Comparison of ENCODE assay signal across 8 cellular contexts in genomic region chr1:161523817-161524741, GRCh38. TPM values are rescaled to one million over a fixed set of nuclear protein-coding genes. Genes with fewer than 3 reads are reported as not detected.
DNase-seq lines count a peak whose midpoint lies in the region; ATAC-seq and TF ChIP-seq lines count a peak whose summit lies in the region.
"Not testable (repeated sequence)": the region's sequence is repeated elsewhere in the genome, so short reads cannot be mapped to it uniquely, and the experiment has no call there.

Gene HSPA6 (plus strand): TSS chr1:161524540. CDS start chr1:161524659, 119 bp downstream.

- H3K27me3 Mint-ChIP-seq in GM23338 (ENCODE audit: insufficient read depth, low read depth, poor library complexity) = peaks cover 29% of the 10 kb centered on the region

- H3K4me3 ChIP-seq in GM23338 (peak within 1 kb of the TSS; percentile 81), fibroblast of lung (replicated peaks in 1 of 4; ENCODE audit: control extremely low read depth in 1 of 4, insufficient read depth in 1 of 4, low read depth in 3 of 4, low read length in 4 of 4) (peak within 1 kb of the TSS; percentile 51 to 70 (median 62))

- not testable (repeated sequence) for H4K20me1 ChIP-seq in GM23338 (replicated peaks; ENCODE audit: insufficient read depth); fibroblast of lung (ENCODE audit: control insufficient read depth, extremely low read depth, insufficient read depth, low read length)

- not testable (repeated sequence) for H3F3A ChIP-seq in GM23338 (replicated peaks; ENCODE audit: low read depth)

- H3K9me2 ChIP-seq in GM23338 (ENCODE audit: insufficient read depth) = not testable (repeated sequence)

- H3K4me2 ChIP-seq in GM23338 (peak within 1 kb of the TSS; percentile 83), fibroblast of lung (ENCODE audit: extremely low read depth, insufficient read depth, low read length) (peak within 1 kb of the TSS; percentile 78)

- not testable (repeated sequence) for H3K36me3 ChIP-seq in GM23338 (ENCODE audit: insufficient read depth); fibroblast of lung (ENCODE audit: control insufficient read depth, insufficient read depth, low read length)

- not testable (repeated sequence) for H3K36me3 Mint-ChIP-seq in GM23338 (ENCODE audit: low read depth)

- H3K9me3 ChIP-seq in fibroblast of lung (ENCODE audit: control insufficient read depth, insufficient read depth, low read depth, low read length) = not testable (repeated sequence)

- not testable (repeated sequence) for H3K4me1 ChIP-seq in GM23338 (ENCODE audit: insufficient read depth); fibroblast of lung (ENCODE audit: control insufficient read depth, extremely low read depth, insufficient read depth, low read length)

- H3K9ac ChIP-seq in fibroblast of lung (ENCODE audit: insufficient read depth, low read length) = peak within 1 kb of the TSS; percentile 44

- H3K4me3 Mint-ChIP-seq in GM23338 = peak within 1 kb of the TSS; percentile 84

- ATAC-seq in GM23338 = peak; percentile 77

- peaks cover 12% of the 10 kb centered on the region for H3K9me3 Mint-ChIP-seq in GM23338

- peaks cover 42% of the 10 kb centered on the region for H3K27me3 ChIP-seq in GM23338 (ENCODE audit: insufficient read depth)
- H3K27me3 ChIP-seq in fibroblast of lung (ENCODE audit: control insufficient read depth, insufficient read depth, low read length) = not testable (repeated sequence)

- 0 out of 2 replicates have a peak within 1 kb of the TSS, but pooled peaks have one; percentile 39 for H3K27ac Mint-ChIP-seq in GM23338

- not testable (repeated sequence) for H3K79me2 ChIP-seq in GM23338 (replicated peaks; ENCODE audit: insufficient read depth); fibroblast of lung (ENCODE audit: control insufficient read depth, insufficient read depth, low read length)

- not testable (repeated sequence) for TF ChIP-seq CTCF in GM23338 (conservative IDR thresholded peaks at IDR 0.05; ENCODE audit: low read depth in 2 of 2); fibroblast of lung (conservative IDR thresholded peaks at IDR 0.05 in 1 of 2, IDR thresholded peaks at IDR 0.05 in 1 of 2; ENCODE audit: low read depth in 1 of 2, low read length in 2 of 2)

- H3K4me1 Mint-ChIP-seq in GM23338 = not testable (repeated sequence)

- not testable (repeated sequence) for H3K27ac ChIP-seq in GM23338 (ENCODE audit: low read depth)
- peak within 1 kb of the TSS; percentile 69 for H3K27ac ChIP-seq in fibroblast of lung (ENCODE audit: insufficient read depth, low read length)

- DNase-seq in DMS114 treated with DMSO at 0.1 percent for 48 hours (lab: John Stamatoyannopoulos, UW; ENCODE audit: unreplicated experiment) = peak; percentile 83
- peak; percentile 66 for DNase-seq in GM23338 (ENCODE audit: low spot score)
- peak; percentile 73 for DNase-seq in M059J (ENCODE audit: low read depth)
- peak; percentile 82 for DNase-seq in SIG-M5 treated with dmso at 0.1 percent for 504 hours (lab: John Stamatoyannopoulos, UW; ENCODE audit: unreplicated experiment)
- peak; percentile 51 for DNase-seq in activated effector memory CD4-positive, alpha-beta T cell treated with Interleukin-2 at 50 U/mL for 16 hours
- DNase-seq in fibroblast of lung (ENCODE audit: low read depth in 2 of 2) = peak; percentile 73 to 86
- peak; percentile 72 for DNase-seq in myocyte (ENCODE audit: low read depth)
- peak; percentile 91 for DNase-seq in stimulated activated CD8-positive, alpha-beta memory T cell treated with anti-CD3 and anti-CD28 coated beads, Interleukin-4, amount 100 ng/mL, for 48 hours

- H2AFZ ChIP-seq in GM23338 (peak within 1 kb of the TSS; percentile 52; the same call in 1 of the 2 replicates), fibroblast of lung (ENCODE audit: low read length) (peak within 1 kb of the TSS; percentile 65)

TF ChIP-seq in GM23338, 12 proteins besides CTCF, POLR2A, EP300 and RAD21:
- TF ChIP-seq CREB1 (CRISPR knock-in tag; IDR thresholded peaks at IDR 0.05; ENCODE audit: low read depth) (0 out of 2 replicates have a peak, but pooled peaks have one; percentile 23), EZH2phosphoT487 (IDR thresholded peaks at IDR 0.05; ENCODE audit: unreplicated experiment) (peak; percentile 50), ZNF331 (CRISPR knock-in tag; IDR thresholded peaks at IDR 0.05; ENCODE audit: low read depth) (peak; percentile 10; the same call in 1 of the 2 replicates), EZH2 (IDR thresholded peaks at IDR 0.05; ENCODE audit: low read depth, unreplicated experiment) (peak; percentile 40)

RNA-seq across cellular contexts. Expression of gene HSPA6, which starts in this region (rescaled TPM):
- total RNA-seq in GM23338 (2014; rRNA removed; shearing (Covaris generic)) = not detected in 2 replicates
- polyA plus RNA-seq in GM23338 (2016; fragmentation: Nextera tagmentation; extraction: Ambion mirVana) (0.09 TPM in 1 of 2 replicates, not detected in the other), fibroblast of lung (0.22 and 0.33 TPM in 2 replicates)
- 0.15 and 0.44 TPM in 2 replicates for total RNA-seq in M059J (2014; rRNA removed; shearing (Covaris generic))
- total RNA-seq in fibroblast of lung (0.51 and 2.3 TPM in 2 replicates), myocyte (not detected in 2 replicates)
- polyA plus RNA-seq in fibroblast of lung (2012) = 0.25 and 0.30 TPM in 2 replicates
- polyA minus RNA-seq in fibroblast of lung (ENCODE audit: low replicate concordance) = 2.7 TPM in 1 of 2 replicates, not detected in the other
- polyA plus RNA-seq in myocyte (2012) = 0.04 TPM

Comparison
In these comparisons a context has a peak if more than half of its experiments do, and no peak if none do; other contexts are left out.
1. Peak in DNase-seq, ATAC-seq, H3K4me3 ChIP-seq and H3K4me2 ChIP-seq in GM23338; RNA of the gene not detected or under 1 TPM.
2. Peak in DNase-seq in M059J; RNA of the gene not detected or under 1 TPM.
3. Peak in DNase-seq in myocyte; RNA of the gene not detected or under 1 TPM.